In the genomic region with DNA sequence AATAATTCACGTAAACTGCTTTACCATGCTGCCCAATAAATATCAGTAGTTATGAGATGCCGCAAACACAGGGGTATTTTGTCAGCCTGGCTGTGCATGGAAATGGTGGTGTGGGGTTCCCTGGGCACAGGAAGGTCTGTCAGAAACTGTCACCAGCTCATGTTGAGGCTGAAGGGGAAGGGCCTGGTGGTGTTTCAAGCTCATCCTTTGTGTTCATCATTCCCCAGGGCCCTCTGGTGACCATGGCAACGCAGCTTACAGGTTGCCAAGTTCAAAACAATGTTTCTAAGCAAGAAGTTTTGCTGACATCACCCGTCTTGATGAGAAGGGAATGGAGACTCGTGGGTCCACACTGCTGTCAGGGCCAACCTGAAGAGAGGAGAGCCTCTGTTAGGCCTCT, we compare ENCODE assay signal across 17 cellular contexts.
DNase-seq lines count a peak whose midpoint lies in the region; ATAC-seq and TF ChIP-seq lines count a peak whose summit lies in the region.
"Had no signal": no experiment of that assay in that cellular context is flagged by ENCODE, and none has a peak within 500 bp of the region (broad histone marks: within the 10 kb centered on the region; RNA-seq: fewer than 3 reads in every experiment).

No MANE protein-coding gene starts in this region.

- TF ChIP-seq CTCF in A673 (conservative IDR thresholded peaks at IDR 0.05; ENCODE audit: low read depth, low read length) (no peak), OCI-LY7 (conservative IDR thresholded peaks at IDR 0.05; ENCODE audit: low read length) (no peak), natural killer cell (IDR thresholded peaks at IDR 0.05) (no peak)

- intact Hi-C loops in A673 (cut with micrococcal nuclease; ENCODE audit: unreplicated experiment) (no loop called here), OCI-LY7 (cut with micrococcal nuclease; ENCODE audit: unreplicated experiment) (no loop called here), natural killer cell (cut with micrococcal nuclease) (no loop called here)

- H2BK15ac ChIP-seq in mesendoderm (replicated peaks; ENCODE audit: low read depth), result no peak overlapping the region

- no peaks in the 10 kb centered on the region for H3K9me2 ChIP-seq in Karpas-422 (replicated peaks; ENCODE audit: insufficient read depth, low read length)
- H3K9me2 ChIP-seq in OCI-LY7 (ENCODE audit: insufficient read depth, low read length), result no peaks in the 10 kb centered on the region

- H3K9me3 ChIP-seq in A673 (ENCODE audit: low read depth, low read length, poor library complexity, severe bottlenecking), result no peaks in the 10 kb centered on the region
- H3K9me3 ChIP-seq in Karpas-422 (ENCODE audit: low read length), result no peaks in the 10 kb centered on the region
- H3K9me3 ChIP-seq in OCI-LY7 (ENCODE audit: low read length), result no peaks in the 10 kb centered on the region
- H3K9me3 ChIP-seq: A549 had no signal

- H3K36me3 ChIP-seq in A673 (ENCODE audit: insufficient read depth, low read length, poor library complexity, severe bottlenecking) (no peaks in the 10 kb centered on the region), Karpas-422 (ENCODE audit: insufficient read depth, low read length) (no peaks in the 10 kb centered on the region), OCI-LY7 (ENCODE audit: insufficient read depth, low read length) (no peaks in the 10 kb centered on the region), mesendoderm (ENCODE audit: control insufficient read depth, insufficient read depth, low read length) (no peaks in the 10 kb centered on the region)

- H3K4me1 ChIP-seq in A673 (ENCODE audit: insufficient read depth, low read length, poor library complexity, severe bottlenecking) (peaks cover 4% of the 10 kb centered on the region), Karpas-422 (ENCODE audit: low read length) (no peaks in the 10 kb centered on the region), OCI-LY7 (ENCODE audit: insufficient read depth, low read length, poor library complexity, severe bottlenecking) (peaks cover 29% of the 10 kb centered on the region), mesendoderm (ENCODE audit: control insufficient read depth, low read depth, low read length) (no peaks in the 10 kb centered on the region)
- H3K4me1 ChIP-seq: A549 had no signal

- CTCF ChIA-PET in A673 (lab: Charles Lee), result interaction anchor here (0.7 kb wide), 1 partner anchor 76 kb away, joined by 3 read pairs; no protein-coding TSS in a partner anchor
- CTCF ChIA-PET in OCI-LY7 (lab: Charles Lee; ENCODE audit: unreplicated experiment), result no interaction called here

- no peak overlapping the region for H4K8ac ChIP-seq in mesendoderm (ENCODE audit: low read depth, low read length)

- POLR2A ChIA-PET in A673 (lab: Charles Lee; ENCODE audit: low non-redundant PET), result no interaction called here
- POLR2A ChIA-PET in OCI-LY7 (lab: Charles Lee), result interaction anchor here (1.2 kb wide), 1 partner anchor 13 kb away, joined by 3 read pairs; no protein-coding TSS in a partner anchor

- no peak overlapping the region for H3K56ac ChIP-seq in mesendoderm (ENCODE audit: low read length)

- H3K9ac ChIP-seq in Karpas-422 (ENCODE audit: low read length), result no peak overlapping the region
- no peak overlapping the region for H3K9ac ChIP-seq in mesendoderm (ENCODE audit: low read length)

- no peak overlapping the region for H2BK5ac ChIP-seq in mesendoderm (ENCODE audit: low read length)

- H4K20me1 ChIP-seq in Karpas-422 (ENCODE audit: insufficient read depth, low read depth, low read length) (no peaks in the 10 kb centered on the region), OCI-LY7 (ENCODE audit: insufficient read depth, low read length) (no peaks in the 10 kb centered on the region)

- no peaks in the 10 kb centered on the region for H3K79me2 ChIP-seq in Karpas-422 (ENCODE audit: low read length)
- no peaks in the 10 kb centered on the region for H3K79me2 ChIP-seq in OCI-LY7 (ENCODE audit: insufficient read depth, low read depth, low read length)
- no peaks in the 10 kb centered on the region for H3K79me2 ChIP-seq in mesendoderm (ENCODE audit: control insufficient read depth, insufficient read depth, low read length)

- BruUV-seq in A673 (replicated peaks; lab: Mats Ljungman, UMichigan), result no TSS peak
- no TSS peak for BruUV-seq in OCI-LY7 (replicated peaks; lab: Mats Ljungman, UMichigan)

- no peak for ATAC-seq in GM19463 (IDR thresholded peaks at IDR 0.05; ENCODE audit: unreplicated experiment)
- ATAC-seq in natural killer cell, result no peak
- ATAC-seq: A549, PC-3 had no signal

- H2BK120ac ChIP-seq in mesendoderm (ENCODE audit: low read depth, low read length), result no peak overlapping the region

- no peak overlapping the region for H3K4me3 Mint-ChIP-seq in natural killer cell
- H3K4me3 Mint-ChIP-seq: CD4-positive, alpha-beta T cell had no signal

- H3K27me3 ChIP-seq in A673 (replicated peaks; ENCODE audit: insufficient read depth, low read depth, low read length, poor library complexity) (no peaks in the 10 kb centered on the region), Karpas-422 (ENCODE audit: low read length) (no peaks in the 10 kb centered on the region), mesendoderm (ENCODE audit: insufficient read depth, low read length, poor library complexity) (no peaks in the 10 kb centered on the region)

- no CpG with 5 or more reads among the region's 5 CpGs for WGBS in mesendoderm (ENCODE audit: extremely low coverage, insufficient coverage, low lambda C conversion rate)

- H3K18ac ChIP-seq in mesendoderm (ENCODE audit: low read length), result no peak overlapping the region

- no peaks in the 10 kb centered on the region for H3K4me1 Mint-ChIP-seq in natural killer cell

- H4K5ac ChIP-seq in mesendoderm (ENCODE audit: low read length), result no peak overlapping the region

- DNase-seq in A673 (ENCODE audit: low spot score) (peak; percentile 40), Karpas-422 (peak; percentile 48), OCI-LY7 (ENCODE audit: low spot score) (peak; percentile 73), mesendoderm (peak; percentile 75), GM19240 (ENCODE audit: insufficient read length, low spot score) (no peak), natural killer cell (no peak)
- DNase-seq: CD4-positive, alpha-beta T cell; GF-D8; GOT3; NCI-H1092 treated with DMSO at 0.1 percent for 48 hours; NCI-H1930; NCI-H2227 treated with DMSO at 0.1 percent for 48 hours; NCI-H524 treated with DMSO at 0.1 percent for 48 hours; PC-3 had no signal

- peaks cover 0 to 3% of the 10 kb centered on the region in 2 donors for H3K27me3 Mint-ChIP-seq in natural killer cell (ENCODE audit: low read depth in 2 of 2)
- H3K27me3 Mint-ChIP-seq: CD4-positive, alpha-beta T cell had no signal

- no peak overlapping the region for H3K4me3 ChIP-seq in A673 (ENCODE audit: low read depth, low read length, poor library complexity, severe bottlenecking)
- H3K4me3 ChIP-seq in Karpas-422 (ENCODE audit: low read length), result no peak overlapping the region
- no peak overlapping the region for H3K4me3 ChIP-seq in OCI-LY7 (ENCODE audit: low read depth, low read length, poor library complexity, severe bottlenecking)
- no peak overlapping the region for H3K4me3 ChIP-seq in mesendoderm (ENCODE audit: low read length)
- H3K4me3 ChIP-seq: A549 had no signal

- no peak overlapping the region for H2AK5ac ChIP-seq in mesendoderm (ENCODE audit: low read length)

- H3K4me2 ChIP-seq in Karpas-422 (ENCODE audit: low read depth, low read length, poor library complexity, severe bottlenecking), result no peak overlapping the region
- H3K4me2 ChIP-seq in OCI-LY7 (ENCODE audit: low read length), result peak overlapping the region; percentile 29; the same call in 1 of the 2 replicates
- no peak overlapping the region for H3K4me2 ChIP-seq in mesendoderm (ENCODE audit: low read length)
- H3K4me2 ChIP-seq: A549 had no signal

- no peak overlapping the region for H3K23ac ChIP-seq in mesendoderm (ENCODE audit: low read length)

- no peak overlapping the region for H3K27ac Mint-ChIP-seq in natural killer cell
- H3K27ac Mint-ChIP-seq: CD4-positive, alpha-beta T cell had no signal

- no peaks in the 10 kb centered on the region for H3K36me3 Mint-ChIP-seq in natural killer cell

- H3K4ac ChIP-seq in mesendoderm (ENCODE audit: low read depth, low read length), result no peak overlapping the region

- H3K9me3 Mint-ChIP-seq in natural killer cell, result no peaks in the 10 kb centered on the region
- H3K9me3 Mint-ChIP-seq: CD4-positive, alpha-beta T cell had no signal

- no peak overlapping the region for H3K27ac ChIP-seq in A673 (ENCODE audit: low read depth, low read length, poor library complexity, severe bottlenecking)
- H3K27ac ChIP-seq in Karpas-422 (ENCODE audit: low read length), result no peak overlapping the region
- no peak overlapping the region for H3K27ac ChIP-seq in OCI-LY7 (ENCODE audit: low read depth, low read length, poor library complexity, severe bottlenecking)
- no peak overlapping the region for H3K27ac ChIP-seq in mesendoderm (ENCODE audit: low read depth, low read length)
- H3K27ac ChIP-seq: A549, HL-60 had no signal

- H2AFZ ChIP-seq in Karpas-422 (ENCODE audit: low read length), result no peak overlapping the region
- peak overlapping the region; percentile 56; the same call in 1 of the 2 replicates for H2AFZ ChIP-seq in OCI-LY7 (ENCODE audit: low read length)

- H3K79me1 ChIP-seq in mesendoderm (ENCODE audit: low read length), result no peaks in the 10 kb centered on the region

Comparison
In these comparisons a context has a peak if more than half of its experiments do, and no peak if none do; other contexts are left out.
1. DNase-seq: peak in A673 (single experiment), Karpas-422 (single experiment), OCI-LY7 (single experiment) and mesendoderm (single experiment); none in GM19240 (single experiment) and natural killer cell (single experiment).